1 cellular context compared by ENCODE assay signal in genomic region chr2:120896904-120897303, GRCh38.
TF ChIP-seq lines count a peak whose summit lies in the region.

No MANE protein-coding gene starts in this region.

TF ChIP-seq in GM23338, 12 proteins besides CTCF, POLR2A, EP300 and RAD21 (continued from another document):
- no peak for TF ChIP-seq EZH2 (IDR thresholded peaks at IDR 0.05; ENCODE audit: low read depth, unreplicated experiment)
- no peak for TF ChIP-seq ZNF331 (CRISPR knock-in tag; IDR thresholded peaks at IDR 0.05; ENCODE audit: low read depth)
- no peak for TF ChIP-seq ZNF462 (CRISPR knock-in tag; IDR thresholded peaks at IDR 0.05)
- TF ChIP-seq STAT1 (IDR thresholded peaks at IDR 0.05; ENCODE audit: unreplicated experiment) = no peak
- no peak for TF ChIP-seq JUNB (IDR thresholded peaks at IDR 0.05; ENCODE audit: unreplicated experiment)
- TF ChIP-seq POLR2AphosphoS5 (IDR thresholded peaks at IDR 0.05; ENCODE audit: low read depth) = no peak
- TF ChIP-seq CREB1 (CRISPR knock-in tag; IDR thresholded peaks at IDR 0.05; ENCODE audit: low read depth) = no peak
- no peak for TF ChIP-seq ETS1 (IDR thresholded peaks at IDR 0.05)
- no peak for TF ChIP-seq EZH2phosphoT487 (IDR thresholded peaks at IDR 0.05; ENCODE audit: unreplicated experiment)
